15 cellular contexts compared by ENCODE assay signal in the genomic region with DNA sequence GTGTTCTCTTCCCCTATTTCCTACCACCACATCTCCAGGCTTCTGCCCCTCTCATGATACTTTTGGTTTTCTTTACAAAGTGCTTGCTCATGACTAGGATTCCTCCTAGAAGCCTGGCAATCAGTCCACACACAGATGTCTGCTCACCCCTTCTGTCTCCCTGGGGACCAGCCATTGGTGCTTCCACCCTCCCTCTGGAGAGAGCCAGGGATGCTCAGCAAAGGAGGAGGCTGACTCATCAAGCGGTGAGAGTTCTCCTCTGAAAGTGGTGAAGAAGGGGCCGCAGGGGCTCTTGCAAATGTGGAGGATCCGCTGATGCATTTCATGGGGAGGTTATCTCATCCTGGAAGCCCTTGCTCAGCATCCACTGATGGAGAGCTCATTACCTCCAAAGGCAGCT. TPM values are rescaled to one million over a fixed set of nuclear protein-coding genes. Genes with fewer than 3 reads are reported as not detected.
DNase-seq lines count a peak whose midpoint lies in the region; ATAC-seq and TF ChIP-seq lines count a peak whose summit lies in the region.
"Had no signal": no experiment of that assay in that cellular context is flagged by ENCODE, and none has a peak within 500 bp of the region (broad histone marks: within the 10 kb centered on the region; RNA-seq: fewer than 3 reads in every experiment).

No MANE protein-coding gene starts in this region.

- peaks cover 71% of the 10 kb centered on the region for H3K27me3 Mint-ChIP-seq in progenitor cell of endocrine pancreas
- H3K27me3 Mint-ChIP-seq in stimulated activated naive CD8-positive, alpha-beta T cell treated with anti-CD3 and anti-CD28 coated beads, Interleukin-15, amount 100 ng/mL, for 72 hours, result peaks cover 27% of the 10 kb centered on the region

- H3K4me3 Mint-ChIP-seq in progenitor cell of endocrine pancreas (ENCODE audit: low read depth), result no peak overlapping the region
- H3K4me3 Mint-ChIP-seq in stimulated activated naive CD8-positive, alpha-beta T cell treated with anti-CD3 and anti-CD28 coated beads, Interleukin-15, amount 100 ng/mL, for 72 hours, result no peak overlapping the region
- H3K4me3 Mint-ChIP-seq: activated naive CD8-positive, alpha-beta T cell treated with anti-CD3 and anti-CD28 coated beads, Interleukin-2, amount 50 U/mL, for 24 hours; activated T-helper 1 cell treated with anti-CD3 and anti-CD28 coated beads, Interleukin-12 subunit alpha, Interleukin-12 subunit beta, Interleukin-2, Interleukin-4 antibody, amounts not matched to agents 30 ng/mL and 10 ng/mL and 1 ng/mL, durations not matched to agents 14 hours and 24 hours and 36 hours; H9 had no signal

- H3K27ac Mint-ChIP-seq in progenitor cell of endocrine pancreas, result peak overlapping the region; percentile 14
- H3K27ac Mint-ChIP-seq in stimulated activated naive CD8-positive, alpha-beta T cell treated with anti-CD3 and anti-CD28 coated beads, Interleukin-15, amount 100 ng/mL, for 72 hours, result peak overlapping the region in 1 of 2 donors; percentile 19
- H3K27ac Mint-ChIP-seq: activated CD4-positive, alpha-beta memory T cell treated with anti-CD3 and anti-CD28 coated beads, Interleukin-2, amount 10 ng/mL, durations not matched to agents 7 days and 5 days; H9 had no signal

- H3K27me3 ChIP-seq in DOHH2 (ENCODE audit: control insufficient read depth, low read length) (peaks cover 14% of the 10 kb centered on the region), brain microvascular endothelial cell (replicated peaks) (no peaks in the 10 kb centered on the region)

- H4K20me1 ChIP-seq in DOHH2 (ENCODE audit: control insufficient read depth, insufficient read depth, low read depth, low read length), result no peaks in the 10 kb centered on the region

- peak; percentile 34 for DNase-seq in M059J (ENCODE audit: low read depth)
- DNase-seq in brain microvascular endothelial cell, result peak; percentile 43
- no peak for DNase-seq in progenitor cell of endocrine pancreas (ENCODE audit: low spot score, unreplicated experiment)
- DNase-seq in NCI-H526 treated with DMSO at 0.1 percent for 48 hours (lab: John Stamatoyannopoulos, UW), result no peak
- no peak for DNase-seq in stimulated activated naive CD8-positive, alpha-beta T cell treated with anti-CD3 and anti-CD28 coated beads, Interleukin-15, amount 100 ng/mL, for 72 hours
- no peak for DNase-seq in T1000 (lab: John Stamatoyannopoulos, UW)
- no peak for DNase-seq in NCI-H1436 treated with DMSO at 0.1 percent for 48 hours (lab: John Stamatoyannopoulos, UW)

- ATAC-seq in stimulated activated naive CD8-positive, alpha-beta T cell treated with anti-CD3 and anti-CD28 coated beads, Interleukin-15, amount 100 ng/mL, for 72 hours, result no peak

- no peaks in the 10 kb centered on the region for H3K4me1 Mint-ChIP-seq in progenitor cell of endocrine pancreas (ENCODE audit: low read depth)
- peaks cover 29% of the 10 kb centered on the region for H3K4me1 Mint-ChIP-seq in stimulated activated naive CD8-positive, alpha-beta T cell treated with anti-CD3 and anti-CD28 coated beads, Interleukin-15, amount 100 ng/mL, for 72 hours

- H3K36me3 Mint-ChIP-seq in progenitor cell of endocrine pancreas (ENCODE audit: insufficient read depth), result no peaks in the 10 kb centered on the region

- in situ Hi-C loops in brain microvascular endothelial cell (cut with HindIII; ENCODE audit: low pct_ligation_motif_present, low sequenced_read_pairs), result no loop called here

- H3K4me3 ChIP-seq in DOHH2 (ENCODE audit: low read length) (no peak overlapping the region), brain microvascular endothelial cell (ENCODE audit: low read depth, low read length) (no peak overlapping the region)
- H3K4me3 ChIP-seq: left ventricle myocardium inferior had no signal

- H3K36me3 ChIP-seq in DOHH2 (ENCODE audit: control insufficient read depth, low read length) (no peaks in the 10 kb centered on the region), brain microvascular endothelial cell (replicated peaks) (no peaks in the 10 kb centered on the region)
- H3K36me3 ChIP-seq: left ventricle myocardium inferior, WERI-Rb-1 had no signal

- H3K79me2 ChIP-seq in DOHH2 (ENCODE audit: control insufficient read depth, low read length), result no peaks in the 10 kb centered on the region

- no peak overlapping the region for H3K27ac ChIP-seq in DOHH2 (ENCODE audit: low read depth, low read length)
- H3K27ac ChIP-seq in brain microvascular endothelial cell, result no peak overlapping the region
- H3K27ac ChIP-seq: left ventricle myocardium inferior, WERI-Rb-1 had no signal

- TF ChIP-seq CTCF in DOHH2 (IDR thresholded peaks at IDR 0.05; ENCODE audit: low read depth, low read length, poor library complexity, severe bottlenecking), result no peak
- TF ChIP-seq CTCF in brain microvascular endothelial cell (IDR thresholded peaks at IDR 0.05; ENCODE audit: low read depth, low read length, missing control alignments), result no peak
- no peak for TF ChIP-seq CTCF in progenitor cell of endocrine pancreas (IDR thresholded peaks at IDR 0.05; ENCODE audit: unreplicated experiment)

- H3K9me3 Mint-ChIP-seq in progenitor cell of endocrine pancreas (ENCODE audit: low read depth), result no peaks in the 10 kb centered on the region
- H3K9me3 Mint-ChIP-seq in stimulated activated naive CD8-positive, alpha-beta T cell treated with anti-CD3 and anti-CD28 coated beads, Interleukin-15, amount 100 ng/mL, for 72 hours, result no peaks in the 10 kb centered on the region
- H3K9me3 Mint-ChIP-seq: activated CD4-positive, alpha-beta memory T cell treated with anti-CD3 and anti-CD28 coated beads, Interleukin-2, amount 10 ng/mL, durations not matched to agents 7 days and 5 days; activated naive CD8-positive, alpha-beta T cell treated with anti-CD3 and anti-CD28 coated beads, Interleukin-2, amount 50 U/mL, for 24 hours; activated T-helper 1 cell treated with anti-CD3 and anti-CD28 coated beads, Interleukin-12 subunit alpha, Interleukin-12 subunit beta, Interleukin-2, Interleukin-4 antibody, amounts not matched to agents 30 ng/mL and 10 ng/mL and 1 ng/mL, durations not matched to agents 14 hours and 24 hours and 36 hours; effector memory CD8-positive, alpha-beta T cell; H9 had no signal

- H3K9me2 ChIP-seq in DOHH2 (replicated peaks; ENCODE audit: control insufficient read depth, low read length), result no peaks in the 10 kb centered on the region

- no peaks in the 10 kb centered on the region for H3K9me3 ChIP-seq in DOHH2 (ENCODE audit: control insufficient read depth, insufficient read depth, low read length)
- H3K9me3 ChIP-seq: left ventricle myocardium inferior had no signal

- peak overlapping the region; percentile 57; the same call in 1 of the 2 replicates for H3K4me2 ChIP-seq in DOHH2 (ENCODE audit: low read length)

- peaks cover 10% of the 10 kb centered on the region for H3K4me1 ChIP-seq in DOHH2 (ENCODE audit: control insufficient read depth, low read length)

- no peaks in the 10 kb centered on the region for H3F3A ChIP-seq in DOHH2 (ENCODE audit: control insufficient read depth, insufficient read depth)

RNA-seq across cellular contexts. Expression of a gene that starts 14.5 kb away (rescaled TPM):
- total RNA-seq in M059J (2014; rRNA removed; shearing (Covaris generic)), result not detected in 2 replicates
- total RNA-seq in progenitor cell of endocrine pancreas, result not detected in 2 replicates
- total RNA-seq: activated CD4-positive, alpha-beta memory T cell treated with anti-CD3 and anti-CD28 coated beads, Interleukin-2, amount 10 ng/mL, durations not matched to agents 7 days and 5 days; H9 had no signal

RNA-seq across cellular contexts. Expression of a gene that starts 18.0 kb away (rescaled TPM):
- 0.15 TPM in 1 of 2 replicates, not detected in the other for total RNA-seq in M059J (2014; rRNA removed; shearing (Covaris generic))
- 4.3 and 5.2 TPM in 2 replicates for total RNA-seq in progenitor cell of endocrine pancreas
- total RNA-seq: activated CD4-positive, alpha-beta memory T cell treated with anti-CD3 and anti-CD28 coated beads, Interleukin-2, amount 10 ng/mL, durations not matched to agents 7 days and 5 days had no signal

RNA-seq across cellular contexts. Expression of a gene that starts 33.8 kb away (rescaled TPM):
- total RNA-seq in M059J (2014; rRNA removed; shearing (Covaris generic)), result 1.0 and 1.1 TPM in 2 replicates
- not detected in 2 replicates for total RNA-seq in progenitor cell of endocrine pancreas

Comparison
In these comparisons a context has a peak if more than half of its experiments do, and no peak if none do; other contexts are left out.
1. DNase-seq: peak in M059J (single experiment) and brain microvascular endothelial cell (single experiment); none in progenitor cell of endocrine pancreas (single experiment), NCI-H526 treated with DMSO at 0.1 percent for 48 hours (single experiment), stimulated activated naive CD8-positive, alpha-beta T cell treated with anti-CD3 and anti-CD28 coated beads, Interleukin-15, amount 100 ng/mL, for 72 hours (0 of 2), T1000 (single experiment) and NCI-H1436 treated with DMSO at 0.1 percent for 48 hours (single experiment).